In the genomic region with DNA sequence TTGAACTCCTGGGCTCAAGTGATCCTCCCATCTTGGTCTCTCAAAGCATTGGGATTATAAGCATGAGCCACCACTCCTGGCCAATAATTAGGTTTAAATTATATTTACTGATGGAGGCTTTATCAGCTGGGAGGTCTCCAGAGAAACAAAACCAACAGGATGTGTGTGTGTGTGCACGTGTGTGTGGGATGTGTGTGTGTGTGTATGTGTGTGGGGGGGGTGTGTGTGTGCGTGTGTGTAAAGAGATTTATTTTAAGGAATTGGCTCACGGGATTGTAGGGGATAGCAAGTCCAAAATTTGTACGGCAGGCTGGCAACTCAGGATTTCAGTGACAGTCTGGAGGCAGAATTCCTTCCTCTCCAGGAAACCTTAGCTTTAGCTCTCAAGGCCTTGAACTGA, we compare ENCODE assay signal across 15 cellular contexts.
"Had no signal": no experiment of that assay in that cellular context is flagged by ENCODE, and none has a peak within 500 bp of the region (broad histone marks: within the 10 kb centered on the region; RNA-seq: fewer than 3 reads in every experiment).

No MANE protein-coding gene starts in this region.

- ATAC-seq: activated CD4-positive, alpha-beta T cell treated with anti-CD3 and anti-CD28 coated beads for 36 hours; activated T-cell treated with anti-CD3 and anti-CD28 coated beads, Interleukin-2, amount 50 U/mL, for 4 hours had no signal

- DNase-seq: activated CD4-positive, alpha-beta T cell treated with anti-CD3 and anti-CD28 coated beads for 36 hours; activated gamma-delta T cell treated with Interleukin-2 at 50 U/mL for 16 hours; activated T-cell treated with anti-CD3 and anti-CD28 coated beads, Interleukin-2, amount 50 U/mL, for 4 hours; adrenal gland; central memory CD4-positive, alpha-beta T cell; cortex of kidney; effector CD8-positive, alpha-beta T cell; foreskin melanocyte; retina; stimulated activated CD4-positive, alpha-beta T cell treated with anti-CD3 and anti-CD28 coated beads, Interleukin-4, amount 100 ng/mL, for 4 hours; SW 1271; uterus had no signal

- H3K27ac ChIP-seq: adrenal gland, parathyroid adenoma, uterus, VCaP had no signal

- H3K36me3 ChIP-seq: adrenal gland, uterus had no signal

- H3K9me3 ChIP-seq: adrenal gland, uterus had no signal

- H3K4me3 ChIP-seq: adrenal gland, uterus had no signal

- H3K9me3 Mint-ChIP-seq: activated T-cell treated with anti-CD3 and anti-CD28 coated beads, Interleukin-2, amount 50 U/mL, for 4 hours; memory B cell had no signal

- H3K4me3 Mint-ChIP-seq: activated CD4-positive, alpha-beta T cell treated with anti-CD3 and anti-CD28 coated beads for 36 hours; activated T-cell treated with anti-CD3 and anti-CD28 coated beads, Interleukin-2, amount 50 U/mL, for 4 hours; memory B cell had no signal

- H3K27ac Mint-ChIP-seq: activated CD4-positive, alpha-beta T cell treated with anti-CD3 and anti-CD28 coated beads for 36 hours; memory B cell had no signal
